ENCODE assay signal across 17 cellular contexts in the genomic region with DNA sequence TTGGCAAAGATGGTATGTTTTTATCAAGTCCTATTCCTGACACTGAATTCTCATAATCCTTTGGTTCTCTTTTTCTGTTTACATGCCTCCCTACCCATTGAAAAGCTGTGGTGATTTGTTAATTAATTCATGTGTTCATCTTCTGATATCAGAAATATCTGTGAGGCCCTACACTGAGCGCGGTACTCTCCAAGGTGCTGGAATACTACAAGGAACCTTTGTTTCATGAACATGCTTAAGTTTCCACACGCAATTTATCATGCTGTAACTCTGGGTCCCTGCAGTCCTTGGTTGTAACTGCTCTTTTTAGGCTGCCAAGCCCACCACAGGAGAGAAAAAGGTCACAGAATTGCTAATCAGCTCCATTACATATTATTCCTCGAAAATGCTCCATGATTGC.
DNase-seq lines count a peak whose midpoint lies in the region; ATAC-seq and TF ChIP-seq lines count a peak whose summit lies in the region.
"Had no signal": no experiment of that assay in that cellular context is flagged by ENCODE, and none has a peak within 500 bp of the region (broad histone marks: within the 10 kb centered on the region; RNA-seq: fewer than 3 reads in every experiment).

No MANE protein-coding gene starts in this region.

- no peaks in the 10 kb centered on the region for H3K9me3 ChIP-seq in HEK293 (ENCODE audit: control insufficient read depth, insufficient read depth, low read depth, low read length)
- H3K9me3 ChIP-seq in endodermal cell (ENCODE audit: control insufficient read depth, low read length) = no peaks in the 10 kb centered on the region
- H3K9me3 ChIP-seq: left lung had no signal

- 94 to 100% methylated on average over 3 to 4 of the region's 4 CpGs for WGBS in endodermal cell (ENCODE audit: insufficient coverage in 1 of 2, insufficient read length in 1 of 2), 2 experiments

- no peak for TF ChIP-seq CTCF in HEK293 (tag by site-specific recombination; IDR thresholded peaks at IDR 0.05)
- no peak for TF ChIP-seq CTCF in endodermal cell (conservative IDR thresholded peaks at IDR 0.05)

- H3K4me3 ChIP-seq in HEK293 (ENCODE audit: low read depth, low read length) (no peak overlapping the region), endodermal cell (ENCODE audit: low read length) (no peak overlapping the region)
- H3K4me3 ChIP-seq: left lung, skin epidermis had no signal

- H3K4me3 Mint-ChIP-seq in endodermal cell = no peak overlapping the region
- no peak overlapping the region for H3K4me3 Mint-ChIP-seq in activated T-cell treated with anti-CD3 and anti-CD28 coated beads, Interleukin-2, amount 50 U/mL, for 24 hours
- H3K4me3 Mint-ChIP-seq: activated CD4-positive, alpha-beta T cell treated with anti-CD3 and anti-CD28 coated beads, Interleukin-2, amount 10 ng/mL, durations not matched to agents 7 days and 5 days; activated T-cell treated with anti-CD3 and anti-CD28 coated beads, Interleukin-2, amount 50 U/mL, for 72 hours; CD4-positive, alpha-beta memory T cell; nephron; T-cell had no signal

- POLR2A ChIA-PET in HEK293 (lab: Yijun Ruan, JAX) = no interaction called here

- H3K4me1 ChIP-seq in HEK293 (ENCODE audit: control insufficient read depth, insufficient read depth, low read length) (0 out of 2 replicates have a peak, but pooled peaks cover 2% of the 10 kb centered on the region), endodermal cell (ENCODE audit: control insufficient read depth, insufficient read depth, low read length) (peaks cover 5% of the 10 kb centered on the region)
- H3K4me1 ChIP-seq: left lung had no signal

- H3K27ac Mint-ChIP-seq in endodermal cell = no peak overlapping the region
- H3K27ac Mint-ChIP-seq in activated T-cell treated with anti-CD3 and anti-CD28 coated beads, Interleukin-2, amount 50 U/mL, for 24 hours = no peak overlapping the region
- H3K27ac Mint-ChIP-seq: activated CD4-positive, alpha-beta T cell treated with anti-CD3 and anti-CD28 coated beads, Interleukin-2, amount 10 ng/mL, durations not matched to agents 7 days and 5 days; activated T-cell treated with anti-CD3 and anti-CD28 coated beads, Interleukin-2, amount 50 U/mL, for 72 hours; CD4-positive, alpha-beta memory T cell; nephron; T-cell had no signal

- no peak for ATAC-seq in HG03342 (IDR thresholded peaks at IDR 0.05; ENCODE audit: unreplicated experiment)
- no peak for ATAC-seq in GM18867 (IDR thresholded peaks at IDR 0.05; ENCODE audit: unreplicated experiment)
- ATAC-seq: activated T-cell treated with anti-CD3 and anti-CD28 coated beads, Interleukin-2, amount 50 U/mL, for 72 hours; left lung; T-cell had no signal

- no peaks in the 10 kb centered on the region for H3K9me3 Mint-ChIP-seq in endodermal cell
- H3K9me3 Mint-ChIP-seq in activated T-cell treated with anti-CD3 and anti-CD28 coated beads, Interleukin-2, amount 50 U/mL, for 24 hours = no peaks in the 10 kb centered on the region
- H3K9me3 Mint-ChIP-seq: activated CD4-positive, alpha-beta T cell treated with anti-CD3 and anti-CD28 coated beads, Interleukin-2, amount 10 ng/mL, durations not matched to agents 7 days and 5 days; nephron had no signal

- H3K27me3 ChIP-seq in endodermal cell (ENCODE audit: control insufficient read depth, insufficient read depth, low read length, poor library complexity, severe bottlenecking) = no peaks in the 10 kb centered on the region
- H3K27me3 ChIP-seq: left lung had no signal

- DNase-seq in RKO (ENCODE audit: low spot score) (peak; percentile 7), endodermal cell (peak; percentile 56), renal cortical epithelial cell (ENCODE audit: low read depth) (peak; percentile 35)
- DNase-seq in activated T-cell treated with anti-CD3 and anti-CD28 coated beads, Interleukin-2, amount 50 U/mL, for 24 hours = no peak
- DNase-seq: activated CD4-positive, alpha-beta T cell treated with anti-CD3 and anti-CD28 coated beads, Interleukin-2, amount 10 ng/mL, durations not matched to agents 7 days and 5 days; activated T-cell treated with anti-CD3 and anti-CD28 coated beads, Interleukin-2, amount 50 U/mL, for 72 hours; anterior cingulate cortex; CD4-positive, alpha-beta memory T cell; left lung; substantia nigra; T-cell had no signal

- H3K36me3 ChIP-seq in HEK293 (ENCODE audit: control insufficient read depth in 2 of 2, insufficient read depth in 1 of 2, low read length in 2 of 2) (no peaks in the 10 kb centered on the region), endodermal cell (ENCODE audit: control insufficient read depth, insufficient read depth, low read length) (no peaks in the 10 kb centered on the region)
- H3K36me3 ChIP-seq: left lung had no signal

- H3K27ac ChIP-seq in HEK293 (ENCODE audit: extremely low read depth, low read depth, low read length) (no peak overlapping the region), endodermal cell (ENCODE audit: low read depth, low read length) (no peak overlapping the region)
- H3K27ac ChIP-seq: KMS-11, left lung, skin epidermis had no signal

- peaks cover 6% of the 10 kb centered on the region for H3K27me3 Mint-ChIP-seq in endodermal cell (ENCODE audit: insufficient read depth)
- H3K27me3 Mint-ChIP-seq in activated T-cell treated with anti-CD3 and anti-CD28 coated beads, Interleukin-2, amount 50 U/mL, for 24 hours = no peaks in the 10 kb centered on the region
- H3K27me3 Mint-ChIP-seq: activated CD4-positive, alpha-beta T cell treated with anti-CD3 and anti-CD28 coated beads, Interleukin-2, amount 10 ng/mL, durations not matched to agents 7 days and 5 days; CD4-positive, alpha-beta memory T cell had no signal

- no peak overlapping the region for H3K9ac ChIP-seq in endodermal cell (ENCODE audit: extremely low read depth, low read length, poor library complexity, severe bottlenecking)
- H3K9ac ChIP-seq: KMS-11 had no signal

- H3K4me1 Mint-ChIP-seq in endodermal cell = peaks cover under 1% of the 10 kb centered on the region
- H3K4me1 Mint-ChIP-seq in activated T-cell treated with anti-CD3 and anti-CD28 coated beads, Interleukin-2, amount 50 U/mL, for 24 hours (ENCODE audit: low read depth) = no peaks in the 10 kb centered on the region
- H3K4me1 Mint-ChIP-seq: activated CD4-positive, alpha-beta T cell treated with anti-CD3 and anti-CD28 coated beads, Interleukin-2, amount 10 ng/mL, durations not matched to agents 7 days and 5 days; CD4-positive, alpha-beta memory T cell; nephron; T-cell had no signal

- H3K36me3 Mint-ChIP-seq in endodermal cell (ENCODE audit: low read depth) = no peaks in the 10 kb centered on the region
- H3K36me3 Mint-ChIP-seq in activated T-cell treated with anti-CD3 and anti-CD28 coated beads, Interleukin-2, amount 50 U/mL, for 24 hours (ENCODE audit: low read depth) = no peaks in the 10 kb centered on the region
- H3K36me3 Mint-ChIP-seq: CD4-positive, alpha-beta memory T cell; T-cell had no signal

- CTCF ChIA-PET in HEK293 (lab: Yijun Ruan, JAX) = no interaction called here

TF ChIP-seq in HEK293, 187 proteins besides CTCF, POLR2A, EP300 and RAD21:
- TF ChIP-seq, protein P1, sequence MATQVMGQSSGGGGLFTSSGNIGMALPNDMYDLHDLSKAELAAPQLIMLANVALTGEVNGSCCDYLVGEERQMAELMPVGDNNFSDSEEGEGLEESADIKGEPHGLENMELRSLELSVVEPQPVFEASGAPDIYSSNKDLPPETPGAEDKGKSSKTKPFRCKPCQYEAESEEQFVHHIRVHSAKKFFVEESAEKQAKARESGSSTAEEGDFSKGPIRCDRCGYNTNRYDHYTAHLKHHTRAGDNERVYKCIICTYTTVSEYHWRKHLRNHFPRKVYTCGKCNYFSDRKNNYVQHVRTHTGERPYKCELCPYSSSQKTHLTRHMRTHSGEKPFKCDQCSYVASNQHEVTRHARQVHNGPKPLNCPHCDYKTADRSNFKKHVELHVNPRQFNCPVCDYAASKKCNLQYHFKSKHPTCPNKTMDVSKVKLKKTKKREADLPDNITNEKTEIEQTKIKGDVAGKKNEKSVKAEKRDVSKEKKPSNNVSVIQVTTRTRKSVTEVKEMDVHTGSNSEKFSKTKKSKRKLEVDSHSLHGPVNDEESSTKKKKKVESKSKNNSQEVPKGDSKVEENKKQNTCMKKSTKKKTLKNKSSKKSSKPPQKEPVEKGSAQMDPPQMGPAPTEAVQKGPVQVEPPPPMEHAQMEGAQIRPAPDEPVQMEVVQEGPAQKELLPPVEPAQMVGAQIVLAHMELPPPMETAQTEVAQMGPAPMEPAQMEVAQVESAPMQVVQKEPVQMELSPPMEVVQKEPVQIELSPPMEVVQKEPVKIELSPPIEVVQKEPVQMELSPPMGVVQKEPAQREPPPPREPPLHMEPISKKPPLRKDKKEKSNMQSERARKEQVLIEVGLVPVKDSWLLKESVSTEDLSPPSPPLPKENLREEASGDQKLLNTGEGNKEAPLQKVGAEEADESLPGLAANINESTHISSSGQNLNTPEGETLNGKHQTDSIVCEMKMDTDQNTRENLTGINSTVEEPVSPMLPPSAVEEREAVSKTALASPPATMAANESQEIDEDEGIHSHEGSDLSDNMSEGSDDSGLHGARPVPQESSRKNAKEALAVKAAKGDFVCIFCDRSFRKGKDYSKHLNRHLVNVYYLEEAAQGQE (tag by site-specific recombination; IDR thresholded peaks at IDR 0.05) = peak; percentile 90
- TF ChIP-seq ZNF157 (tag by site-specific recombination; IDR thresholded peaks at IDR 0.05) = no peak
